Comparison of ENCODE assay signal across 30 cellular contexts in the genomic region with DNA sequence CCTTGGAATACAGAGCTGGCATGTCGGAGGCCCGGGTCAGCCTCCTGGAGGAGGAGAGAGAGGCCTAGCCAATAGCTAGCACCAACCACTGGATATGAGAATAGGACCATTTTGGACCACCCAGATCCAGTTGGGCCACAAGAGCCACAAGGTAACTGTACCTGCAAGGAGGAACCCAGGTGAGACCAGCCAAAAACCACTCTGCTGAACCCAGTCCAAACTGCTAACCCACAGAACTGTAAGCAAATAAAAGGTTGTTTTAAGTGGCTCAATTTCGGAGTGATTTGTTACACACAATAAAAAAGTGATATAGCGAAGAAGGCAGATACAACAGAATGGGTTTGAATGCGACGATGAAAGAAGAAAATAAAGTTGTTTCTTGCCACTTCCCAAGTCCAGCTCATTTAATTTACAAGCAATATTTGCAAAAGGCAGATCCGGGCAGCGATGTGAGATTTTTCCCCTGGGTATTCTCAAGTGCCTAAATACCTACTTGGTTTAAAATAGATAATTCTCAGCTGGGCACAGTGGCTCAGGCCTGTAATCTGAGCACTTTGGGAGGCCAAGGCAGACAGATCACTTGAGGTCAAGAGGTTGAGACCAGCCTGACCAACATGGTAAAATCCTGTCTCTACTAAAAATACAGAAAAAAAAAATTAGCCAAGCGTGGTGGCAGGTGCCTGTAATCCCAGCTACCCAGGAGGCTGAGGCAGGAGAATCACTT. TPM values are rescaled to one million over a fixed set of nuclear protein-coding genes. Genes with fewer than 3 reads are reported as not detected.
"Had no signal": no experiment of that assay in that cellular context is flagged by ENCODE, and none has a peak within 500 bp of the region (broad histone marks: within the 10 kb centered on the region; RNA-seq: fewer than 3 reads in every experiment).

No MANE protein-coding gene starts in this region.

- H3K9me2 ChIP-seq: SK-N-SH had no signal

- H3K4me3 ChIP-seq: ascending aorta, cardiac muscle cell, Peyer's patch, SJSA1 had no signal

- H3K27me3 Mint-ChIP-seq: activated CD4-positive, alpha-beta T cell treated with anti-CD3 and anti-CD28 coated beads, Interleukin-2, amount 10 ng/mL, durations not matched to agents 24 days and 14 days; activated naive CD4-positive, alpha-beta T cell treated with anti-CD3 and anti-CD28 coated beads, Interleukin-2, amount 50 U/mL, for 24 hours; activated T-cell treated with anti-CD3 and anti-CD28 coated beads, Interleukin-2, amount 50 U/mL, for 24 hours; central memory CD8-positive, alpha-beta T cell had no signal

- ATAC-seq: activated CD8-positive, alpha-beta T cell treated with anti-CD3 and anti-CD28 coated beads, Interleukin-2, amount 10 ng/mL, durations not matched to agents 7 days and 5 days; PC-3 had no signal

- H3K4me3 Mint-ChIP-seq: activated CD4-positive, alpha-beta T cell treated with anti-CD3 and anti-CD28 coated beads, Interleukin-2, amount 10 ng/mL, durations not matched to agents 24 days and 14 days; activated CD8-positive, alpha-beta T cell treated with anti-CD3 and anti-CD28 coated beads, Interleukin-2, amount 10 ng/mL, durations not matched to agents 7 days and 5 days; activated naive CD4-positive, alpha-beta T cell treated with anti-CD3 and anti-CD28 coated beads, Interleukin-2, amount 50 U/mL, for 24 hours; activated naive CD8-positive, alpha-beta T cell treated with anti-CD3 and anti-CD28 coated beads, Interleukin-2, amount 10 ng/mL, durations not matched to agents 7 days and 5 days; activated T-cell treated with anti-CD3 and anti-CD28 coated beads, Interleukin-2, amount 50 U/mL, for 24 hours; central memory CD8-positive, alpha-beta T cell; T-helper 1 cell treated with Interleukin-12 subunit alpha and Interleukin-12 subunit beta and Interleukin-4 antibody, amounts not matched to agents 30 μg/mL and 1 μg/mL, for 36 hours; T-helper 2 cell treated with Interferon-gamma antibody and Interleukin-4, amounts not matched to agents 5 μg/mL and 100 μg/mL, for 36 hours had no signal

- H3K27ac Mint-ChIP-seq: activated CD4-positive, alpha-beta T cell treated with anti-CD3 and anti-CD28 coated beads, Interleukin-2, amount 10 ng/mL, durations not matched to agents 24 days and 14 days; activated CD8-positive, alpha-beta T cell treated with anti-CD3 and anti-CD28 coated beads, Interleukin-2, amount 10 ng/mL, durations not matched to agents 7 days and 5 days; activated naive CD4-positive, alpha-beta T cell treated with anti-CD3 and anti-CD28 coated beads, Interleukin-2, amount 50 U/mL, for 24 hours; activated naive CD8-positive, alpha-beta T cell treated with anti-CD3 and anti-CD28 coated beads, Interleukin-2, amount 10 ng/mL, durations not matched to agents 7 days and 5 days; activated T-cell treated with anti-CD3 and anti-CD28 coated beads, Interleukin-2, amount 50 U/mL, for 24 hours; activated T-helper 2 cell treated with anti-CD3 and anti-CD28 coated beads, Interferon-gamma antibody, Interleukin-2, Interleukin-4, amounts not matched to agents 10 μg/mL and 5 μg/mL and 100 μg/mL, durations not matched to agents 14 hours and 24 hours and 36 hours; T-helper 1 cell treated with Interleukin-12 subunit alpha and Interleukin-12 subunit beta and Interleukin-4 antibody, amounts not matched to agents 30 μg/mL and 1 μg/mL, for 36 hours; T-helper 2 cell treated with Interferon-gamma antibody and Interleukin-4, amounts not matched to agents 5 μg/mL and 100 μg/mL, for 36 hours had no signal

- H3K27ac ChIP-seq: ascending aorta, Peyer's patch, SJSA1 had no signal

- H3K9ac ChIP-seq: SK-N-SH had no signal

- H3K4me1 ChIP-seq: ascending aorta, Peyer's patch, SJSA1 had no signal

- H3K36me3 Mint-ChIP-seq: activated naive CD4-positive, alpha-beta T cell treated with anti-CD3 and anti-CD28 coated beads, Interleukin-2, amount 50 U/mL, for 24 hours; activated naive CD8-positive, alpha-beta T cell treated with anti-CD3 and anti-CD28 coated beads, Interleukin-2, amount 10 ng/mL, durations not matched to agents 7 days and 5 days had no signal

- H3K9me3 Mint-ChIP-seq: activated CD4-positive, alpha-beta T cell treated with anti-CD3 and anti-CD28 coated beads, Interleukin-2, amount 10 ng/mL, durations not matched to agents 24 days and 14 days; activated naive CD4-positive, alpha-beta T cell treated with anti-CD3 and anti-CD28 coated beads, Interleukin-2, amount 50 U/mL, for 24 hours; activated naive CD8-positive, alpha-beta T cell treated with anti-CD3 and anti-CD28 coated beads, Interleukin-2, amount 10 ng/mL, durations not matched to agents 7 days and 5 days; activated T-helper 2 cell treated with anti-CD3 and anti-CD28 coated beads, Interferon-gamma antibody, Interleukin-2, Interleukin-4, amounts not matched to agents 10 μg/mL and 5 μg/mL and 100 μg/mL, durations not matched to agents 14 hours and 24 hours and 36 hours; central memory CD8-positive, alpha-beta T cell; T-helper 2 cell treated with Interferon-gamma antibody and Interleukin-4, amounts not matched to agents 5 μg/mL and 100 μg/mL, for 36 hours had no signal

- H3K9me3 ChIP-seq: ascending aorta, Peyer's patch, SJSA1, SK-N-SH had no signal

- H3K27me3 ChIP-seq: ascending aorta, cardiac muscle cell, Peyer's patch, SJSA1 had no signal

- H3K4me1 Mint-ChIP-seq: activated CD4-positive, alpha-beta T cell treated with anti-CD3 and anti-CD28 coated beads, Interleukin-2, amount 10 ng/mL, durations not matched to agents 24 days and 14 days; activated naive CD4-positive, alpha-beta T cell treated with anti-CD3 and anti-CD28 coated beads, Interleukin-2, amount 50 U/mL, for 24 hours; activated naive CD8-positive, alpha-beta T cell treated with anti-CD3 and anti-CD28 coated beads, Interleukin-2, amount 10 ng/mL, durations not matched to agents 7 days and 5 days; central memory CD8-positive, alpha-beta T cell had no signal

- DNase-seq: activated CD4-positive, alpha-beta T cell treated with anti-CD3 and anti-CD28 coated beads, Interleukin-2, amount 10 ng/mL, durations not matched to agents 24 days and 14 days; activated CD4-positive, alpha-beta T cell treated with anti-CD3 and anti-CD28 coated beads, Interleukin-2, amount 50 U/mL, for 4 hours; activated CD8-positive, alpha-beta T cell treated with anti-CD3 and anti-CD28 coated beads, Interleukin-2, amount 10 ng/mL, durations not matched to agents 7 days and 5 days; activated gamma-delta T cell; activated naive CD4-positive, alpha-beta T cell treated with Interleukin-2 at 50 U/mL for 16 hours; activated naive CD8-positive, alpha-beta T cell treated with anti-CD3 and anti-CD28 coated beads, Interleukin-2, amount 10 ng/mL, durations not matched to agents 7 days and 5 days; activated T-cell treated with anti-CD3 and anti-CD28 coated beads, Interleukin-2, amount 50 U/mL, for 24 hours; amygdala; NCI-H1092 treated with DMSO at 0.1 percent for 48 hours; NCI-H146; NCI-H187; NCI-H2081; NCI-H2171; NCI-H510A; NCI-H526; NCI-H748 treated with DMSO at 0.1 percent for 48 hours; NK-92 treated with Interleukin-12 subunit alpha and Interleukin-12 subunit beta, amount 100 ng/mL, for 24 hours; PC-3; Peyer's patch; RPMI8226; SHP77 treated with DMSO at 0.1 percent for 48 hours; SK-N-SH had no signal

- H3K4me2 ChIP-seq: SK-N-SH had no signal

- H3K36me3 ChIP-seq: ascending aorta, cardiac muscle cell, Peyer's patch, SJSA1 had no signal

RNA-seq across cellular contexts. Expression of a gene that starts 23.1 kb away (rescaled TPM):
- total RNA-seq: activated T-helper 2 cell treated with anti-CD3 and anti-CD28 coated beads, Interferon-gamma antibody, Interleukin-2, Interleukin-4, amounts not matched to agents 10 μg/mL and 5 μg/mL and 100 μg/mL, durations not matched to agents 14 hours and 24 hours and 36 hours; SJSA1 had no signal
